35 cellular contexts compared by ENCODE assay signal in genomic region chr12:58298793-58299192, GRCh38.
"Had no signal": no experiment of that assay in that cellular context is flagged by ENCODE, and none has a peak within 500 bp of the region (broad histone marks: within the 10 kb centered on the region; RNA-seq: fewer than 3 reads in every experiment).

No MANE protein-coding gene starts in this region.

- H3K36me3 Mint-ChIP-seq: activated naive CD4-positive, alpha-beta T cell treated with anti-CD3 and anti-CD28 coated beads, Interleukin-2, amount 50 U/mL, for 24 hours; activated naive CD8-positive, alpha-beta T cell treated with anti-CD3 and anti-CD28 coated beads for 36 hours; brain had no signal

- H3K4me3 ChIP-seq: adrenal gland, breast epithelium, cardiac muscle cell, colonic mucosa, gastrocnemius medialis, heart left ventricle had no signal

- DNase-seq: activated B cell treated with CpG ODN at 0.5 μM for 24 hours; activated CD4-positive, alpha-beta T cell treated with anti-CD3 and anti-CD28 coated beads for 48 hours; activated CD4-positive, alpha-beta T cell treated with anti-CD3 and anti-CD28 coated beads, Interleukin-2, amount 50 U/mL, for 1 hour; activated CD4-positive, alpha-beta T cell treated with anti-CD3 and anti-CD28 coated beads, Interleukin-2, amount 50 U/mL, for 48 hours; activated CD8-positive, alpha-beta memory T cell treated with anti-CD3 and anti-CD28 coated beads for 24 hours; activated CD8-positive, alpha-beta T cell treated with anti-CD3 and anti-CD28 coated beads for 36 hours; activated effector memory CD4-positive, alpha-beta T cell treated with anti-CD3 and anti-CD28 coated beads, Interleukin-2, amount 50 U/mL, for 16 hours; activated naive CD4-positive, alpha-beta T cell treated with anti-CD3 and anti-CD28 coated beads for 36 hours; activated naive CD8-positive, alpha-beta T cell treated with anti-CD3 and anti-CD28 coated beads for 36 hours; activated naive CD8-positive, alpha-beta T cell treated with anti-CD3 and anti-CD28 coated beads, Interleukin-2, amount 50 U/mL, for 24 hours; activated T-cell treated with anti-CD3 and anti-CD28 coated beads, Interleukin-2, amount 50 U/mL, for 48 hours; adrenal gland; amygdala; aorta; central memory CD4-positive, alpha-beta T cell; cerebellar nuclear complex; colonic mucosa; effector CD8-positive, alpha-beta T cell; foreskin keratinocyte; gastrocnemius medialis; glutamatergic neuron; heart left ventricle; T-helper 1 cell; T-helper 17 cell; T1000; WERI-Rb-1 had no signal

- H3K27me3 ChIP-seq: adrenal gland, breast epithelium, cardiac muscle cell, colonic mucosa, foreskin keratinocyte, gastrocnemius medialis, heart left ventricle had no signal

- H3K4me3 Mint-ChIP-seq: activated B cell treated with CpG ODN at 0.5 μM for 24 hours; activated CD8-positive, alpha-beta T cell treated with anti-CD3 and anti-CD28 coated beads for 36 hours; activated naive CD4-positive, alpha-beta T cell treated with anti-CD3 and anti-CD28 coated beads for 36 hours; activated naive CD4-positive, alpha-beta T cell treated with anti-CD3 and anti-CD28 coated beads, Interleukin-2, amount 50 U/mL, for 24 hours; activated naive CD8-positive, alpha-beta T cell treated with anti-CD3 and anti-CD28 coated beads for 36 hours; activated naive CD8-positive, alpha-beta T cell treated with anti-CD3 and anti-CD28 coated beads, Interleukin-2, amount 50 U/mL, for 24 hours; activated T-helper 1 cell treated with anti-CD3 and anti-CD28 coated beads, Interleukin-12 subunit alpha, Interleukin-12 subunit beta, Interleukin-2, Interleukin-4 antibody, amounts not matched to agents 30 ng/mL and 10 ng/mL and 1 ng/mL, durations not matched to agents 14 hours and 24 hours and 36 hours; brain; T-helper 17 cell; T-helper 2 cell treated with Interferon-gamma antibody and Interleukin-4, amounts not matched to agents 5 μg/mL and 100 μg/mL, for 36 hours had no signal

- H3K4me1 ChIP-seq: breast epithelium, colonic mucosa, foreskin keratinocyte had no signal

- H3K27ac Mint-ChIP-seq: activated B cell treated with CpG ODN at 0.5 μM for 24 hours; activated CD8-positive, alpha-beta T cell treated with anti-CD3 and anti-CD28 coated beads for 36 hours; activated naive CD4-positive, alpha-beta T cell treated with anti-CD3 and anti-CD28 coated beads for 36 hours; activated naive CD4-positive, alpha-beta T cell treated with anti-CD3 and anti-CD28 coated beads, Interleukin-2, amount 50 U/mL, for 24 hours; activated naive CD8-positive, alpha-beta T cell treated with anti-CD3 and anti-CD28 coated beads for 36 hours; activated naive CD8-positive, alpha-beta T cell treated with anti-CD3 and anti-CD28 coated beads, Interleukin-2, amount 50 U/mL, for 24 hours; activated T-helper 1 cell treated with anti-CD3 and anti-CD28 coated beads, Interleukin-12 subunit alpha, Interleukin-12 subunit beta, Interleukin-2, Interleukin-4 antibody, amounts not matched to agents 30 ng/mL and 10 ng/mL and 1 ng/mL, durations not matched to agents 14 hours and 24 hours and 36 hours; activated T-helper 2 cell treated with anti-CD3 and anti-CD28 coated beads, Interferon-gamma antibody, Interleukin-2, Interleukin-4, amounts not matched to agents 10 μg/mL and 5 μg/mL and 100 μg/mL, durations not matched to agents 14 hours and 24 hours and 36 hours; brain; T-helper 17 cell; T-helper 2 cell treated with Interferon-gamma antibody and Interleukin-4, amounts not matched to agents 5 μg/mL and 100 μg/mL, for 36 hours had no signal

- H3K9me3 ChIP-seq: adrenal gland, breast epithelium, colonic mucosa, gastrocnemius medialis, heart left ventricle had no signal

- H3K27me3 Mint-ChIP-seq: brain had no signal

- H3K4me1 Mint-ChIP-seq: activated B cell treated with CpG ODN at 0.5 μM for 24 hours; activated naive CD4-positive, alpha-beta T cell treated with anti-CD3 and anti-CD28 coated beads, Interleukin-2, amount 50 U/mL, for 24 hours; activated naive CD8-positive, alpha-beta T cell treated with anti-CD3 and anti-CD28 coated beads for 36 hours; activated naive CD8-positive, alpha-beta T cell treated with anti-CD3 and anti-CD28 coated beads, Interleukin-2, amount 50 U/mL, for 24 hours; T-helper 17 cell had no signal

- H3K27ac ChIP-seq: adrenal gland, breast epithelium, cardiac muscle cell, colonic mucosa, foreskin keratinocyte, gastrocnemius medialis, heart left ventricle, WERI-Rb-1 had no signal

- H3K9me3 Mint-ChIP-seq: activated B cell treated with CpG ODN at 0.5 μM for 24 hours; activated CD8-positive, alpha-beta T cell treated with anti-CD3 and anti-CD28 coated beads for 36 hours; activated naive CD4-positive, alpha-beta T cell treated with anti-CD3 and anti-CD28 coated beads for 36 hours; activated naive CD4-positive, alpha-beta T cell treated with anti-CD3 and anti-CD28 coated beads, Interleukin-2, amount 50 U/mL, for 24 hours; activated naive CD8-positive, alpha-beta T cell treated with anti-CD3 and anti-CD28 coated beads for 36 hours; activated naive CD8-positive, alpha-beta T cell treated with anti-CD3 and anti-CD28 coated beads, Interleukin-2, amount 50 U/mL, for 24 hours; activated T-helper 1 cell treated with anti-CD3 and anti-CD28 coated beads, Interleukin-12 subunit alpha, Interleukin-12 subunit beta, Interleukin-2, Interleukin-4 antibody, amounts not matched to agents 30 ng/mL and 10 ng/mL and 1 ng/mL, durations not matched to agents 14 hours and 24 hours and 36 hours; activated T-helper 2 cell treated with anti-CD3 and anti-CD28 coated beads, Interferon-gamma antibody, Interleukin-2, Interleukin-4, amounts not matched to agents 10 μg/mL and 5 μg/mL and 100 μg/mL, durations not matched to agents 14 hours and 24 hours and 36 hours; T-helper 2 cell treated with Interferon-gamma antibody and Interleukin-4, amounts not matched to agents 5 μg/mL and 100 μg/mL, for 36 hours had no signal

- ATAC-seq: activated CD4-positive, CD25-positive, alpha-beta regulatory T cell treated with anti-CD3 and anti-CD28 coated beads, Interleukin-2, amount 50 U/mL, for 24 hours; activated CD8-positive, alpha-beta T cell treated with anti-CD3 and anti-CD28 coated beads for 36 hours; activated naive CD8-positive, alpha-beta T cell treated with anti-CD3 and anti-CD28 coated beads, Interleukin-2, amount 50 U/mL, for 24 hours; esophagus mucosa; foreskin keratinocyte; gastrocnemius medialis; heart left ventricle; T-helper 17 cell had no signal

- H3K36me3 ChIP-seq: adrenal gland, breast epithelium, cardiac muscle cell, colonic mucosa, gastrocnemius medialis, heart left ventricle, WERI-Rb-1 had no signal
